ENCODE assay signal across 22 cellular contexts in genomic region chr2:239128706-239129105, GRCh38.
"Had no signal": no experiment of that assay in that cellular context is flagged by ENCODE, and none has a peak within 500 bp of the region (broad histone marks: within the 10 kb centered on the region; RNA-seq: fewer than 3 reads in every experiment).

No MANE protein-coding gene starts in this region.

- ATAC-seq: foreskin keratinocyte; gastroesophageal sphincter; left cardiac atrium; left lung; lower lobe of right lung; naive thymus-derived CD8-positive, alpha-beta T cell; stimulated activated naive CD8-positive, alpha-beta T cell treated with anti-CD3 and anti-CD28 coated beads, Interleukin-15, amount 100 ng/mL, for 72 hours had no signal

- DNase-seq: colonic mucosa; effector CD8-positive, alpha-beta T cell; foreskin keratinocyte; heart right ventricle; hippocampal formation; left cardiac atrium; lower lobe of right lung; naive thymus-derived CD8-positive, alpha-beta T cell; occipital lobe; small intestine; stimulated activated CD4-positive, alpha-beta T cell treated with anti-CD3 and anti-CD28 coated beads, Interleukin-15, amount 100 ng/mL, for 24 hours; stimulated activated CD4-positive, alpha-beta T cell treated with anti-CD3 and anti-CD28 coated beads, Interleukin-2, amount 100 ng/mL, for 48 hours; stimulated activated naive CD4-positive, alpha-beta T cell; stimulated activated naive CD8-positive, alpha-beta T cell treated with anti-CD3 and anti-CD28 coated beads, Interleukin-15, amount 100 ng/mL, for 72 hours; trophoblast cell had no signal

- H3K4me3 ChIP-seq: colonic mucosa, esophagus muscularis mucosa, gastroesophageal sphincter, heart right ventricle, left lung, lower lobe of right lung, pancreas, suprapubic skin had no signal

- H3K9me3 ChIP-seq: colonic mucosa, esophagus muscularis mucosa, gastroesophageal sphincter, heart right ventricle, left lung, lower lobe of right lung, pancreas, suprapubic skin had no signal

- H3K9me3 Mint-ChIP-seq: central memory CD8-positive, alpha-beta T cell; naive thymus-derived CD8-positive, alpha-beta T cell; stimulated activated naive CD8-positive, alpha-beta T cell treated with anti-CD3 and anti-CD28 coated beads, Interleukin-15, amount 100 ng/mL, for 72 hours had no signal

- H3K27me3 ChIP-seq: colonic mucosa, esophagus muscularis mucosa, foreskin keratinocyte, gastroesophageal sphincter, heart right ventricle, left lung, pancreas, suprapubic skin had no signal

- H3K4me1 Mint-ChIP-seq: stimulated activated naive CD8-positive, alpha-beta T cell treated with anti-CD3 and anti-CD28 coated beads, Interleukin-15, amount 100 ng/mL, for 72 hours had no signal

- H3K4me1 ChIP-seq: colonic mucosa, foreskin keratinocyte, left lung, lower lobe of right lung, pancreas, suprapubic skin had no signal

- H3K4me3 Mint-ChIP-seq: central memory CD8-positive, alpha-beta T cell; dendritic cell treated with granulocyte-macrophage colony-stimulating factor and Interleukin-4, amounts not matched to agents 40 ng/mL and 50 ng/mL, for 4 days; naive thymus-derived CD8-positive, alpha-beta T cell; stimulated activated naive CD8-positive, alpha-beta T cell treated with anti-CD3 and anti-CD28 coated beads, Interleukin-15, amount 100 ng/mL, for 72 hours had no signal

- H3K27ac Mint-ChIP-seq: dendritic cell treated with granulocyte-macrophage colony-stimulating factor and Interleukin-4, amounts not matched to agents 40 ng/mL and 50 ng/mL, for 4 days had no signal

- H3K27me3 Mint-ChIP-seq: central memory CD8-positive, alpha-beta T cell; dendritic cell treated with granulocyte-macrophage colony-stimulating factor and Interleukin-4, amounts not matched to agents 40 ng/mL and 50 ng/mL, for 4 days; naive thymus-derived CD8-positive, alpha-beta T cell; stimulated activated naive CD8-positive, alpha-beta T cell treated with anti-CD3 and anti-CD28 coated beads, Interleukin-15, amount 100 ng/mL, for 72 hours had no signal

- H3K27ac ChIP-seq: colonic mucosa, foreskin keratinocyte, gastroesophageal sphincter, left lung, lower lobe of right lung, pancreas, suprapubic skin had no signal
